ENCODE assay signal across 23 cellular contexts in the genomic region with DNA sequence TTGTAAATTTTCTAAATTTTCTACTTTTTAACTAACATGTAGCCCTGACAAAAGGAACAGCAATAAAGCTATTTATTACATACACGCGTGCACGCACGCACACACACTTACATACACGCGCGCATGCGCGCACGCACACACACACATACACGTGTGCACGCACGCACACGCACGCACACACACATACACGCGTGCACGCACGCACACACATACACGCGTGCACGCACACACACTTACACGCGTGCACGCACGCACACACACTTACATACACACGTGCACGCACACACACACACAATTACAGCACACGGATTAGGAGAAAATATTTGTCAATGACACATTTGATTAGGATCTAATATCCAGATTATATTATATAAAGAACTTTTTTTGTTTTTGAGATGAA.
"Had no signal": no experiment of that assay in that cellular context is flagged by ENCODE, and none has a peak within 500 bp of the region (broad histone marks: within the 10 kb centered on the region; RNA-seq: fewer than 3 reads in every experiment).

No MANE protein-coding gene starts in this region.

- H3K9me3 ChIP-seq: adrenal gland, MG63 had no signal

- ATAC-seq: T-helper 17 cell had no signal

- H3K4me3 Mint-ChIP-seq: activated B cell treated with CpG ODN at 0.5 μM for 24 hours; activated CD4-positive, alpha-beta memory T cell treated with anti-CD3 and anti-CD28 coated beads, Interleukin-2, amount 10 ng/mL, durations not matched to agents 7 days and 5 days; activated CD4-positive, alpha-beta T cell treated with anti-CD3 and anti-CD28 coated beads, Interleukin-2, amount 10 ng/mL, durations not matched to agents 7 days and 5 days; activated naive CD4-positive, alpha-beta T cell treated with anti-CD3 and anti-CD28 coated beads for 36 hours; activated naive CD8-positive, alpha-beta T cell treated with anti-CD3 and anti-CD28 coated beads for 36 hours; activated T-helper 17 cell treated with anti-CD3 and anti-CD28 coated beads, Interleukin-2, amount 50 U/mL, for 72 hours; T-helper 17 cell had no signal

- DNase-seq: activated B cell treated with CpG ODN at 0.5 μM for 24 hours; activated CD4-positive, alpha-beta memory T cell treated with anti-CD3 and anti-CD28 coated beads, Interleukin-2, amount 10 ng/mL, durations not matched to agents 7 days and 5 days; activated CD4-positive, alpha-beta T cell treated with anti-CD3 and anti-CD28 coated beads for 1 hour; activated CD4-positive, alpha-beta T cell treated with anti-CD3 and anti-CD28 coated beads, Interleukin-2, amount 10 ng/mL, durations not matched to agents 7 days and 5 days; activated gamma-delta T cell; activated naive CD4-positive, alpha-beta T cell treated with anti-CD3 and anti-CD28 coated beads for 36 hours; activated naive CD8-positive, alpha-beta T cell treated with anti-CD3 and anti-CD28 coated beads for 36 hours; activated T-cell treated with anti-CD3 and anti-CD28 coated beads for 4 hours; activated T-cell treated with anti-CD3 and anti-CD28 coated beads, Interleukin-2, amount 50 U/mL, for 48 hours; adrenal gland; anterior cingulate cortex; cerebellar nuclear complex; MG63; MV-4-11; NCI-H1092 treated with DMSO at 0.1 percent for 48 hours; NCI-H1436; NCI-H1694 treated with DMSO at 0.1 percent for 48 hours; NCI-H524; SHP77 treated with DMSO at 0.1 percent for 48 hours; T-helper 17 cell; T-helper 9 cell had no signal

- H3K27me3 ChIP-seq: adrenal gland, MG63 had no signal

- H3K27ac ChIP-seq: adrenal gland had no signal

- H3K4me1 Mint-ChIP-seq: activated CD4-positive, alpha-beta T cell treated with anti-CD3 and anti-CD28 coated beads, Interleukin-2, amount 10 ng/mL, durations not matched to agents 7 days and 5 days; activated naive CD8-positive, alpha-beta T cell treated with anti-CD3 and anti-CD28 coated beads for 36 hours; activated T-helper 17 cell treated with anti-CD3 and anti-CD28 coated beads, Interleukin-2, amount 50 U/mL, for 72 hours had no signal

- H3K9me3 Mint-ChIP-seq: activated B cell treated with CpG ODN at 0.5 μM for 24 hours; activated CD4-positive, alpha-beta memory T cell treated with anti-CD3 and anti-CD28 coated beads, Interleukin-2, amount 10 ng/mL, durations not matched to agents 7 days and 5 days; activated CD4-positive, alpha-beta T cell treated with anti-CD3 and anti-CD28 coated beads, Interleukin-2, amount 10 ng/mL, durations not matched to agents 7 days and 5 days; activated naive CD4-positive, alpha-beta T cell treated with anti-CD3 and anti-CD28 coated beads for 36 hours; activated naive CD8-positive, alpha-beta T cell treated with anti-CD3 and anti-CD28 coated beads for 36 hours; activated T-helper 17 cell treated with anti-CD3 and anti-CD28 coated beads, Interleukin-2, amount 50 U/mL, for 72 hours had no signal

- H3K4me1 ChIP-seq: adrenal gland had no signal

- H3K27ac Mint-ChIP-seq: activated B cell treated with CpG ODN at 0.5 μM for 24 hours; activated CD4-positive, alpha-beta memory T cell treated with anti-CD3 and anti-CD28 coated beads, Interleukin-2, amount 10 ng/mL, durations not matched to agents 7 days and 5 days; activated naive CD4-positive, alpha-beta T cell treated with anti-CD3 and anti-CD28 coated beads for 36 hours; activated naive CD8-positive, alpha-beta T cell treated with anti-CD3 and anti-CD28 coated beads for 36 hours; activated T-helper 17 cell treated with anti-CD3 and anti-CD28 coated beads, Interleukin-2, amount 50 U/mL, for 72 hours; T-helper 17 cell had no signal

- H3K4me3 ChIP-seq: adrenal gland, MG63 had no signal

- FAIRE-seq: RCC 7860 had no signal

- H3K27me3 Mint-ChIP-seq: activated B cell treated with CpG ODN at 0.5 μM for 24 hours; activated CD4-positive, alpha-beta memory T cell treated with anti-CD3 and anti-CD28 coated beads, Interleukin-2, amount 10 ng/mL, durations not matched to agents 7 days and 5 days; activated CD4-positive, alpha-beta T cell treated with anti-CD3 and anti-CD28 coated beads, Interleukin-2, amount 10 ng/mL, durations not matched to agents 7 days and 5 days; activated naive CD8-positive, alpha-beta T cell treated with anti-CD3 and anti-CD28 coated beads for 36 hours; activated T-helper 17 cell treated with anti-CD3 and anti-CD28 coated beads, Interleukin-2, amount 50 U/mL, for 72 hours; T-helper 17 cell had no signal
